Comparison of ENCODE assay signal across 8 cellular contexts in genomic region chr7:143362126-143362961, GRCh38. TPM values are rescaled to one million over a fixed set of nuclear protein-coding genes. Genes with fewer than 3 reads are reported as not detected.
DNase-seq lines count a peak whose midpoint lies in the region; ATAC-seq and TF ChIP-seq lines count a peak whose summit lies in the region.

TSS of gene FAM131B (minus strand) at chr7:143362713. CDS start at chr7:143362603, 110 bp downstream.

- peak within 1 kb of the TSS; percentile 15 for H3K4me2 ChIP-seq in SU-DHL-6 (ENCODE audit: low read depth, low read length, poor library complexity, severe bottlenecking)

- no peak for DNase-seq in AG09309 (ENCODE audit: low read depth)
- no peak for DNase-seq in colonic mucosa
- DNase-seq in medulla oblongata (ENCODE audit: extremely low spot score), result peak; percentile 47
- DNase-seq in thoracic aorta (ENCODE audit: low spot score), result no peak
- DNase-seq in NCI-H187 treated with DMSO at 0.1 percent for 48 hours (lab: John Stamatoyannopoulos, UW), result no peak

- no peaks in the 10 kb centered on the region for H3K36me3 ChIP-seq in SU-DHL-6 (ENCODE audit: low read length)
- no peaks in the 10 kb centered on the region for H3K36me3 ChIP-seq in colonic mucosa
- no peaks in the 10 kb centered on the region for H3K36me3 ChIP-seq in thoracic aorta

- no peaks in the 10 kb centered on the region for H3K9me2 ChIP-seq in SU-DHL-6 (replicated peaks; ENCODE audit: insufficient read depth, low read length)

- H3K9me3 ChIP-seq in SU-DHL-6 (ENCODE audit: insufficient read depth, low read length) (no peaks in the 10 kb centered on the region), colonic mucosa (no peaks in the 10 kb centered on the region), thoracic aorta (no peaks in the 10 kb centered on the region)

- no peak within 1 kb of the TSS for H2AFZ ChIP-seq in SU-DHL-6 (ENCODE audit: low read depth, low read length, severe bottlenecking)

- no peaks in the 10 kb centered on the region for H4K20me1 ChIP-seq in SU-DHL-6 (ENCODE audit: low read depth, low read length)

- TF ChIP-seq CTCF in AG09309 (IDR thresholded peaks at IDR 0.05; ENCODE audit: control insufficient read depth, insufficient read depth, low read depth, low read length, missing control alignments) (no peak), SU-DHL-6 (IDR thresholded peaks at IDR 0.05; ENCODE audit: insufficient read depth, low read length, poor library complexity, severe bottlenecking) (no peak), colonic mucosa (IDR thresholded peaks at IDR 0.05) (no peak), thoracic aorta (IDR thresholded peaks at IDR 0.05) (no peak)

- no peaks in the 10 kb centered on the region for H3K4me1 ChIP-seq in colonic mucosa
- H3K4me1 ChIP-seq in thoracic aorta (ENCODE audit: control insufficient read depth in 1 of 2, low read depth in 2 of 2), result peaks cover 6 to 11% of the 10 kb centered on the region in 2 donors

- H3K27me3 ChIP-seq in SU-DHL-6 (ENCODE audit: low read length), result no peaks in the 10 kb centered on the region
- peaks cover 30% of the 10 kb centered on the region for H3K27me3 ChIP-seq in colonic mucosa
- H3K27me3 ChIP-seq in thoracic aorta (replicated peaks; ENCODE audit: insufficient read depth), result peaks cover 4% of the 10 kb centered on the region

- H3K9ac ChIP-seq in SU-DHL-6 (ENCODE audit: low read length), result no peak within 1 kb of the TSS
- H3K9ac ChIP-seq in colonic mucosa (ENCODE audit: low read depth in 2 of 2, low read length in 2 of 2), result peak within 1 kb of the TSS in 1 of 2 donors; percentile 24

- peak within 1 kb of the TSS; percentile 56 for H3K4me3 ChIP-seq in AG09309 (ENCODE audit: control insufficient read depth, low read depth, low read length)
- no peak within 1 kb of the TSS for H3K4me3 ChIP-seq in SU-DHL-6 (ENCODE audit: insufficient read depth, low read length, poor library complexity, severe bottlenecking)
- peak within 1 kb of the TSS; percentile 52 for H3K4me3 ChIP-seq in colonic mucosa
- H3K4me3 ChIP-seq in thoracic aorta, result peak within 1 kb of the TSS; percentile 75

- intact Hi-C loops in colonic mucosa (cut with DNase I), result no loop called here

- H3K27ac ChIP-seq in SU-DHL-6 (ENCODE audit: low read depth, low read length), result no peak within 1 kb of the TSS
- no peak within 1 kb of the TSS for H3K27ac ChIP-seq in colonic mucosa
- H3K27ac ChIP-seq in thoracic aorta, result no peak within 1 kb of the TSS

- ATAC-seq in GM19397 (IDR thresholded peaks at IDR 0.05; ENCODE audit: unreplicated experiment) (peak; percentile 46), thoracic aorta (ENCODE audit: insufficient number of reproducible peaks, low FRiP score, low read depth) (peak; percentile 19), HG03095 (IDR thresholded peaks at IDR 0.05; ENCODE audit: unreplicated experiment) (no peak)

- no peaks in the 10 kb centered on the region for H3K79me2 ChIP-seq in SU-DHL-6 (ENCODE audit: insufficient read depth, low read length)

- H3F3A ChIP-seq in SU-DHL-6 (ENCODE audit: insufficient read depth), result no peaks in the 10 kb centered on the region

RNA-seq across cellular contexts. Expression of gene FAM131B, which starts in this region (rescaled TPM):
- total RNA-seq in colonic mucosa, result 1 to 10 TPM in 1 of 2 donors, under 1 TPM in 1; 0.40 to 1.8 TPM
- total RNA-seq in thoracic aorta, result 1 to 10 TPM; 2.3 to 3.3 TPM
